In the genomic region with DNA sequence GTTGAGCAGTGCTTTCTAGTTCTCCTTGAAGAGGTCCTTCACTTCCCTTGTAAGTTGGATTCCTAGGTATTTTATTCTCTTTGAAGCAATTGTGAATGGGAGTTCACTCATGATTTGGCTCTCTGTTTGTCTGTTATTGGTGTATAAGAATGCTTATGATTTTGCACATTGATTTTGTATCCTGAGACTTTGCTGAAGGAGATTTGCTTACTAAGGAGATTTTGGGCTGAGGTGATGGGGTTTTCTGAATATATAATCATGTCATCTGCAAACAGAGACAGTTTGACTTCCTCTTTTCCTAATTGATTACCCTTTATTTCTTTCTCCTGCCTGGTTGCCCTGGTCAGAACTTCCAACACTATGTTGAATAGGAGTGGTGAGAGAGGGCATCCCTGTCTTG, we compare ENCODE assay signal across 16 cellular contexts. TPM values are rescaled to one million over a fixed set of nuclear protein-coding genes. Genes with fewer than 3 reads are reported as not detected.
"Had no signal": no experiment of that assay in that cellular context is flagged by ENCODE, and none has a peak within 500 bp of the region (broad histone marks: within the 10 kb centered on the region; RNA-seq: fewer than 3 reads in every experiment).

No MANE protein-coding gene starts in this region.

RNA-seq across cellular contexts. Expression of gene HSPB3, which starts 30.2 kb away (rescaled TPM):
- total RNA-seq: activated naive CD4-positive, alpha-beta T cell treated with anti-CD3 and anti-CD28 coated beads for 36 hours; activated naive CD4-positive, alpha-beta T cell treated with anti-CD3 and anti-CD28 coated beads, Interleukin-2, amount 50 U/mL, for 72 hours; activated naive CD8-positive, alpha-beta T cell treated with anti-CD3 and anti-CD28 coated beads for 36 hours; activated naive CD8-positive, alpha-beta T cell treated with anti-CD3 and anti-CD28 coated beads, Interleukin-2, amount 10 ng/mL, durations not matched to agents 7 days and 5 days; activated T-cell treated with anti-CD3 and anti-CD28 coated beads, Interleukin-2, amount 50 U/mL, for 4 hours; activated T-cell treated with anti-CD3 and anti-CD28 coated beads, Interleukin-2, amount 50 U/mL, for 72 hours; activated T-helper 1 cell treated with anti-CD3 and anti-CD28 coated beads, Interleukin-12 subunit alpha, Interleukin-12 subunit beta, Interleukin-2, Interleukin-4 antibody, amounts not matched to agents 30 ng/mL and 10 ng/mL and 1 ng/mL, durations not matched to agents 14 hours and 24 hours and 36 hours; activated T-helper 17 cell treated with anti-CD3 and anti-CD28 coated beads, Interleukin-2, amount 50 U/mL, for 72 hours; activated T-helper 2 cell treated with anti-CD3 and anti-CD28 coated beads, Interferon-gamma antibody, Interleukin-2, Interleukin-4, amounts not matched to agents 10 μg/mL and 5 μg/mL and 100 μg/mL, durations not matched to agents 14 hours and 24 hours and 36 hours; adrenal gland; ascending aorta; astrocyte; body of pancreas; breast epithelium; bronchial epithelial cell; cerebellum had no signal
